ENCODE assay signal across 26 cellular contexts in the genomic region with DNA sequence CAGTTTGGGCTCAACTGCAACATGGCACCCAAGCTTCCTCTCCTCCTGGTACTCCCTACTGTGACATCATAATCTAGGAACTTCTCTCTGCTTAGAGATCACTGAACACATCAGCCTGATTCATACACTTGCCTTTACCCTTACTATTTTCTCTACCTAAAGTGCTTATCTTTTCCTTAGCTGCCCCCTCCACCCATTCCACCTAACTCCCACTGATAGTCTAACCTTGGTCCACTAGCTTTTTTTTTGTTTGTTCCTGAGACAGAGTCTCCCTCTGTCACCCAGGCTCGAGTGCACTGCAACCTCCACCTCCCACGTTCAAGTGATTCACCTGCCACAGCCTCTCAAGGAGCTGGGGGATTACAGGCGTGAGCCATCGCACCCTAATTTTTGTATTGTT. TPM values are rescaled to one million over a fixed set of nuclear protein-coding genes. Genes with fewer than 3 reads are reported as not detected.
A peak's percentile ranks its signal among the peaks of the same experiment; 100 is the strongest.
DNase-seq lines count a peak whose midpoint lies in the region; ATAC-seq and TF ChIP-seq lines count a peak whose summit lies in the region.
"Had no signal": no experiment of that assay in that cellular context is flagged by ENCODE, and none has a peak within 500 bp of the region (broad histone marks: within the 10 kb centered on the region; RNA-seq: fewer than 3 reads in every experiment).

No MANE protein-coding gene starts in this region.

- peaks cover 5 to 10% of the 10 kb centered on the region in 2 experiments for H3K36me3 ChIP-seq in trophoblast cell (ENCODE audit: control insufficient read depth in 1 of 2, insufficient read depth in 2 of 2, low read length in 2 of 2)

- H3K9me3 ChIP-seq in trophoblast cell (ENCODE audit: insufficient read depth, low read depth, low read length) = no peaks in the 10 kb centered on the region
- H3K9me3 ChIP-seq: Caco-2, esophagus muscularis mucosa, upper lobe of right lung had no signal

- H3K4me3 ChIP-seq in trophoblast cell (ENCODE audit: low read depth, low read length) = no peak overlapping the region
- H3K4me3 ChIP-seq: esophagus muscularis mucosa, upper lobe of right lung had no signal

- H4K91ac ChIP-seq in trophoblast cell (ENCODE audit: low read depth, low read length) = no peak overlapping the region

- peak overlapping the region; percentile 71 for H3K27ac Mint-ChIP-seq in activated CD4-positive, alpha-beta T cell treated with anti-CD3 and anti-CD28 coated beads for 36 hours
- H3K27ac Mint-ChIP-seq in central memory CD8-positive, alpha-beta T cell (ENCODE audit: low read depth) = peak overlapping the region; percentile 1
- peak overlapping the region; percentile 90 for H3K27ac Mint-ChIP-seq in neural crest cell (ENCODE audit: unreplicated experiment)
- H3K27ac Mint-ChIP-seq: activated naive CD4-positive, alpha-beta T cell treated with anti-CD3 and anti-CD28 coated beads for 36 hours; B cell; natural killer cell treated with Interleukin-12 subunit alpha and Interleukin-12 subunit beta and Interleukin-15 and Interleukin-18, amount 100 ng/mL, for 72 hours; T-cell had no signal

- no peak for DNase-seq in activated CD4-positive, alpha-beta T cell treated with anti-CD3 and anti-CD28 coated beads for 36 hours
- DNase-seq in activated CD4-positive, alpha-beta T cell treated with anti-CD3 and anti-CD28 coated beads, Interleukin-2, amount 50 U/mL, for 4 hours = no peak
- DNase-seq in NCI-H226 (peak; percentile 51), neural crest cell (ENCODE audit: low read depth, low spot score) (no peak), trophoblast cell (no peak), NCI-H1436 (lab: John Stamatoyannopoulos, UW) (no peak)
- no peak for DNase-seq in central memory CD8-positive, alpha-beta T cell (ENCODE audit: low spot score in 2 of 2)
- DNase-seq: activated CD4-positive, alpha-beta T cell treated with anti-CD3 and anti-CD28 coated beads, Interleukin-2, amount 50 U/mL, for 1 hour; activated naive CD4-positive, alpha-beta T cell treated with anti-CD3 and anti-CD28 coated beads for 36 hours; activated T-cell treated with anti-CD3 and anti-CD28 coated beads for 4 hours; Caco-2; DND-41; effector CD8-positive, alpha-beta T cell; left cardiac atrium; NCI-H146; NCI-H2171; NCI-H748 treated with DMSO at 0.1 percent for 48 hours; posterior cingulate gyrus; SHP77; T-cell; upper lobe of right lung had no signal

- H3K27me3 Mint-ChIP-seq in activated CD4-positive, alpha-beta T cell treated with anti-CD3 and anti-CD28 coated beads for 36 hours = no peaks in the 10 kb centered on the region
- no peaks in the 10 kb centered on the region for H3K27me3 Mint-ChIP-seq in central memory CD8-positive, alpha-beta T cell
- no peaks in the 10 kb centered on the region for H3K27me3 Mint-ChIP-seq in neural crest cell (ENCODE audit: low read depth)
- H3K27me3 Mint-ChIP-seq: B cell; natural killer cell treated with Interleukin-12 subunit alpha and Interleukin-12 subunit beta and Interleukin-15 and Interleukin-18, amount 100 ng/mL, for 72 hours; T-cell had no signal

- H3K18ac ChIP-seq in trophoblast cell (ENCODE audit: low read length) = no peak overlapping the region

- POLR2A ChIA-PET in activated CD4-positive, alpha-beta T cell treated with anti-CD3 and anti-CD28 coated beads for 36 hours (lab: Charles Lee) = no interaction called here

- H3K27me3 ChIP-seq in trophoblast cell (ENCODE audit: insufficient read depth, low read length) = no peaks in the 10 kb centered on the region
- H3K27me3 ChIP-seq: esophagus muscularis mucosa, upper lobe of right lung had no signal

- H3K4me3 Mint-ChIP-seq in activated CD4-positive, alpha-beta T cell treated with anti-CD3 and anti-CD28 coated beads for 36 hours = no peak overlapping the region
- no peak overlapping the region for H3K4me3 Mint-ChIP-seq in central memory CD8-positive, alpha-beta T cell
- no peak overlapping the region for H3K4me3 Mint-ChIP-seq in neural crest cell
- H3K4me3 Mint-ChIP-seq: activated naive CD4-positive, alpha-beta T cell treated with anti-CD3 and anti-CD28 coated beads for 36 hours; B cell; natural killer cell treated with Interleukin-12 subunit alpha and Interleukin-12 subunit beta and Interleukin-15 and Interleukin-18, amount 100 ng/mL, for 72 hours; T-cell had no signal

- H3K9me3 Mint-ChIP-seq in activated CD4-positive, alpha-beta T cell treated with anti-CD3 and anti-CD28 coated beads for 36 hours (ENCODE audit: low read depth) = no peaks in the 10 kb centered on the region
- H3K9me3 Mint-ChIP-seq in central memory CD8-positive, alpha-beta T cell = no peaks in the 10 kb centered on the region
- H3K9me3 Mint-ChIP-seq in neural crest cell = no peaks in the 10 kb centered on the region
- H3K9me3 Mint-ChIP-seq: activated naive CD4-positive, alpha-beta T cell treated with anti-CD3 and anti-CD28 coated beads for 36 hours; natural killer cell treated with Interleukin-12 subunit alpha and Interleukin-12 subunit beta and Interleukin-15 and Interleukin-18, amount 100 ng/mL, for 72 hours; T-cell had no signal

- no peak overlapping the region for H2BK120ac ChIP-seq in trophoblast cell (ENCODE audit: insufficient read depth, low read length, poor library complexity)

- H4K12ac ChIP-seq in trophoblast cell (ENCODE audit: low read depth, low read length) = no peak overlapping the region

- no peak overlapping the region for H3K4ac ChIP-seq in trophoblast cell (ENCODE audit: low read depth, low read length)

- H3K4me1 Mint-ChIP-seq in activated CD4-positive, alpha-beta T cell treated with anti-CD3 and anti-CD28 coated beads for 36 hours = peaks cover 12% of the 10 kb centered on the region
- peaks cover 17% of the 10 kb centered on the region for H3K4me1 Mint-ChIP-seq in central memory CD8-positive, alpha-beta T cell
- no peaks in the 10 kb centered on the region for H3K4me1 Mint-ChIP-seq in neural crest cell

- no peak overlapping the region for H2AFZ ChIP-seq in trophoblast cell (ENCODE audit: insufficient read depth, low read length, poor library complexity)

- no peak for TF ChIP-seq CTCF in neural crest cell (conservative IDR thresholded peaks at IDR 0.05)

- no peak overlapping the region for H2BK12ac ChIP-seq in trophoblast cell (ENCODE audit: low read length)

- no peak overlapping the region for H2BK5ac ChIP-seq in trophoblast cell (ENCODE audit: low read depth, low read length, poor library complexity)

- WGBS in trophoblast cell (ENCODE audit: extremely low coverage, insufficient coverage, insufficient read length) = no CpG with 5 or more reads among the region's 4 CpGs

- CTCF ChIA-PET in activated CD4-positive, alpha-beta T cell treated with anti-CD3 and anti-CD28 coated beads for 36 hours (lab: Charles Lee) = interaction anchor here (1.1 kb wide), 1 partner anchor 80 kb away, joined by 4 read pairs; no protein-coding TSS in a partner anchor

- no peaks in the 10 kb centered on the region for H3K79me2 ChIP-seq in trophoblast cell (ENCODE audit: control insufficient read depth, insufficient read depth, low read length, poor library complexity)

- H2AK5ac ChIP-seq in trophoblast cell (ENCODE audit: low read length) = no peak overlapping the region

- no peak overlapping the region for H3K23ac ChIP-seq in trophoblast cell (ENCODE audit: low read length)

- H4K8ac ChIP-seq in trophoblast cell (ENCODE audit: low read depth, low read length) = no peak overlapping the region

- H3K4me1 ChIP-seq in trophoblast cell (ENCODE audit: control insufficient read depth in 1 of 2, insufficient read depth in 2 of 2, low read length in 2 of 2) = no peaks in the 10 kb centered on the region
- H3K4me1 ChIP-seq: Caco-2, upper lobe of right lung had no signal

- H3K79me1 ChIP-seq in trophoblast cell (ENCODE audit: low read length) = no peaks in the 10 kb centered on the region

- H3K9ac ChIP-seq in trophoblast cell (ENCODE audit: low read length) = no peak overlapping the region

- no peak overlapping the region for H3K14ac ChIP-seq in trophoblast cell (ENCODE audit: low read length)

- H3K36me3 Mint-ChIP-seq in activated CD4-positive, alpha-beta T cell treated with anti-CD3 and anti-CD28 coated beads for 36 hours (ENCODE audit: low read depth) = peaks cover 9% of the 10 kb centered on the region
- H3K36me3 Mint-ChIP-seq in central memory CD8-positive, alpha-beta T cell (ENCODE audit: insufficient read depth) = peaks cover 9% of the 10 kb centered on the region
- H3K36me3 Mint-ChIP-seq in neural crest cell (ENCODE audit: low read depth) = peaks cover 4% of the 10 kb centered on the region
- H3K36me3 Mint-ChIP-seq: natural killer cell treated with Interleukin-12 subunit alpha and Interleukin-12 subunit beta and Interleukin-15 and Interleukin-18, amount 100 ng/mL, for 72 hours had no signal

- no peak overlapping the region for H3K4me2 ChIP-seq in trophoblast cell (ENCODE audit: low read length)

- no peak for ATAC-seq in activated CD4-positive, alpha-beta T cell treated with anti-CD3 and anti-CD28 coated beads for 36 hours
- no peak for ATAC-seq in central memory CD8-positive, alpha-beta T cell (replicated peaks; ENCODE audit: extremely low read depth, poor library complexity, severe bottlenecking)
- ATAC-seq in GM18873 (IDR thresholded peaks at IDR 0.05; ENCODE audit: low FRiP score, unreplicated experiment) = no peak
- ATAC-seq: left cardiac atrium; natural killer cell treated with Interleukin-12 subunit alpha and Interleukin-12 subunit beta and Interleukin-15 and Interleukin-18, amount 100 ng/mL, for 72 hours; T-cell; upper lobe of right lung had no signal

- intact Hi-C loops in activated CD4-positive, alpha-beta T cell treated with anti-CD3 and anti-CD28 coated beads for 36 hours (cut with DNase I, micrococcal nuclease) = no loop called here

- H3K27ac ChIP-seq in trophoblast cell (ENCODE audit: low read depth, low read length) = no peak overlapping the region
- H3K27ac ChIP-seq: 22Rv1, esophagus muscularis mucosa, upper lobe of right lung had no signal

RNA-seq across cellular contexts. Expression of a gene that starts 15.9 kb away (rescaled TPM):
- 10 to 100 TPM; 42.7 to 45.3 TPM for total RNA-seq in activated CD4-positive, alpha-beta T cell treated with anti-CD3 and anti-CD28 coated beads for 36 hours
- total RNA-seq in neural crest cell = 40.1 and 40.9 TPM in 2 replicates
- polyA plus RNA-seq in trophoblast cell (2013) = 46.9 and 48.9 TPM in 2 replicates

RNA-seq across cellular contexts. Expression of a gene that starts 52.4 kb away (rescaled TPM):
- 100 to 1,000 TPM; 106 to 126 TPM for total RNA-seq in activated CD4-positive, alpha-beta T cell treated with anti-CD3 and anti-CD28 coated beads for 36 hours
- total RNA-seq in neural crest cell = 28.5 and 29.6 TPM in 2 replicates
- 63.8 and 66.1 TPM in 2 replicates for polyA plus RNA-seq in trophoblast cell (2013)

Comparison
In these comparisons a context has a peak if more than half of its experiments do, and no peak if none do; other contexts are left out.
1. H3K27ac Mint-ChIP-seq: peak in every context shown above with its lines; median percentile 90 in neural crest cell; 71 in activated CD4-positive, alpha-beta T cell treated with anti-CD3 and anti-CD28 coated beads for 36 hours; 1 in central memory CD8-positive, alpha-beta T cell.